ENCODE assay signal across 9 cellular contexts in genomic region chrX:9942086-9942485, GRCh38. TPM values are rescaled to one million over a fixed set of nuclear protein-coding genes. Genes with fewer than 3 reads are reported as not detected.
DNase-seq lines count a peak whose midpoint lies in the region; ATAC-seq and TF ChIP-seq lines count a peak whose summit lies in the region.
"Had no signal": no experiment of that assay in that cellular context is flagged by ENCODE, and none has a peak within 500 bp of the region (broad histone marks: within the 10 kb centered on the region; RNA-seq: fewer than 3 reads in every experiment).

No MANE protein-coding gene starts in this region.

- BruUV-seq in MCF 10A (replicated peaks; lab: Mats Ljungman, UMichigan), result no TSS peak

- H3K4me3 Mint-ChIP-seq in MCF 10A (ENCODE audit: unreplicated experiment), result no peak overlapping the region

- POLR2A ChIA-PET in MCF 10A (lab: Yijun Ruan, JAX), result no interaction called here

- intact Hi-C loops in Right ventricle myocardium superior (cut with DNase I) (no loop called here), MCF 10A (cut with micrococcal nuclease) (no loop called here), aorta (cut with DNase I) (no loop called here)

- no peak overlapping the region for H3K27ac ChIP-seq in aorta (ENCODE audit: low read depth in 1 of 2, low read length in 2 of 2)

- H3K27me3 Mint-ChIP-seq in MCF 10A (ENCODE audit: insufficient read depth, unreplicated experiment), result no peaks in the 10 kb centered on the region

- CTCF ChIA-PET in MCF 10A (lab: Yijun Ruan, JAX), result interaction anchor here (0.7 kb wide), 1 partner anchor 75 kb away, joined by 3 read pairs; no protein-coding TSS in a partner anchor

- 86 to 91% methylated on average over 6 of the region's 6 CpGs for WGBS in aorta, 2 donors

- no peaks in the 10 kb centered on the region for H3K4me1 Mint-ChIP-seq in MCF 10A (ENCODE audit: insufficient read depth, unreplicated experiment)

- peak; percentile 92 for ATAC-seq in GM18907 (IDR thresholded peaks at IDR 0.05; ENCODE audit: unreplicated experiment)
- peak; percentile 94 for ATAC-seq in HG03095 (IDR thresholded peaks at IDR 0.05; ENCODE audit: unreplicated experiment)
- no peak for ATAC-seq in Right ventricle myocardium superior (ENCODE audit: poor library complexity)
- no peak for ATAC-seq in aorta (ENCODE audit: low FRiP score)

- no peak overlapping the region for H3K27ac Mint-ChIP-seq in MCF 10A (ENCODE audit: low read depth, unreplicated experiment)

- H3K9me3 ChIP-seq in aorta (ENCODE audit: control insufficient read depth, low read length), result no peaks in the 10 kb centered on the region

- H3K36me3 ChIP-seq in aorta (ENCODE audit: control insufficient read depth in 1 of 2, insufficient read depth in 2 of 2, low read length in 1 of 2), result no peaks in the 10 kb centered on the region

- H3K9me3 Mint-ChIP-seq in MCF 10A (ENCODE audit: unreplicated experiment), result peaks cover 7% of the 10 kb centered on the region

- TF ChIP-seq CTCF in MCF 10A (IDR thresholded peaks at IDR 0.05; ENCODE audit: unreplicated experiment), result no peak

- H3K4me1 ChIP-seq in aorta (ENCODE audit: control insufficient read depth in 1 of 2, insufficient read depth in 2 of 2, low read length in 2 of 2), result no peaks in the 10 kb centered on the region

- DNase-seq in activated CD4-positive, alpha-beta T cell treated with anti-CD3 and anti-CD28 coated beads, Interleukin-2, amount 50 U/mL, for 48 hours, result peak; percentile 71 to 76
- DNase-seq in stimulated activated CD4-positive, alpha-beta T cell treated with anti-CD3 and anti-CD28 coated beads, Interleukin-2, amount 100 ng/mL, for 24 hours, result peak; percentile 67 to 70
- DNase-seq in Right ventricle myocardium superior, result no peak
- DNase-seq in hepatic stellate cell (ENCODE audit: low spot score), result no peak
- DNase-seq in MCF 10A (ENCODE audit: unreplicated experiment), result no peak
- DNase-seq in aorta, result no peak

- H3K4me3 ChIP-seq in aorta (ENCODE audit: low read length in 2 of 2), result no peak overlapping the region

- H3K36me3 Mint-ChIP-seq in MCF 10A (ENCODE audit: insufficient read depth, unreplicated experiment), result peaks cover 4% of the 10 kb centered on the region

- H3K27me3 ChIP-seq in aorta (ENCODE audit: control insufficient read depth in 1 of 2, insufficient read depth in 2 of 2, low read length in 1 of 2), result no peaks in the 10 kb centered on the region

RNA-seq across cellular contexts. Expression of gene CLDN34, which starts 25.1 kb away (rescaled TPM):
- not detected for total RNA-seq in Right ventricle myocardium superior
- total RNA-seq in MCF 10A (2022), result not detected in 2 replicates
- total RNA-seq in aorta, result under 1 TPM in 1 of 2 donors, not detected in 1; 0.36 TPM
- not detected for polyA plus RNA-seq in aorta
- total RNA-seq: fibroblast of lung had no signal
- polyA plus RNA-seq: fibroblast of lung had no signal

Comparison
In these comparisons a context has a peak if more than half of its experiments do, and no peak if none do; other contexts are left out.
1. ATAC-seq: peak in GM18907 (single experiment) and HG03095 (single experiment); none in Right ventricle myocardium superior (single experiment) and aorta (single experiment).
2. DNase-seq: peak in activated CD4-positive, alpha-beta T cell treated with anti-CD3 and anti-CD28 coated beads, Interleukin-2, amount 50 U/mL, for 48 hours (2 of 2) and stimulated activated CD4-positive, alpha-beta T cell treated with anti-CD3 and anti-CD28 coated beads, Interleukin-2, amount 100 ng/mL, for 24 hours (2 of 2); none in Right ventricle myocardium superior (single experiment), hepatic stellate cell (single experiment), MCF 10A (single experiment) and aorta (0 of 2).